Comparison of ENCODE assay signal across 18 cellular contexts in genomic region chr2:163665817-163666216, GRCh38.
DNase-seq lines count a peak whose midpoint lies in the region; ATAC-seq and TF ChIP-seq lines count a peak whose summit lies in the region.
"Had no signal": no experiment of that assay in that cellular context is flagged by ENCODE, and none has a peak within 500 bp of the region (broad histone marks: within the 10 kb centered on the region; RNA-seq: fewer than 3 reads in every experiment).

No MANE protein-coding gene starts in this region.

- peaks cover 11% of the 10 kb centered on the region for H3K9me3 Mint-ChIP-seq in activated CD4-positive, alpha-beta T cell treated with anti-CD3 and anti-CD28 coated beads for 36 hours (ENCODE audit: low read depth)
- H3K9me3 Mint-ChIP-seq: activated B cell treated with CpG ODN at 0.5 μM for 24 hours had no signal

- DNase-seq in RPMI7951 (ENCODE audit: low read depth) (peak; percentile 44), fibroblast of villous mesenchyme (ENCODE audit: low read depth) (peak; percentile 33), WERI-Rb-1 (no peak), anterior cingulate cortex (lab: John Stamatoyannopoulos, UW) (no peak)
- no peak for DNase-seq in activated CD4-positive, alpha-beta T cell treated with anti-CD3 and anti-CD28 coated beads for 36 hours
- DNase-seq: activated B cell treated with CpG ODN at 0.5 μM for 24 hours; activated CD8-positive, alpha-beta memory T cell treated with anti-CD3 and anti-CD28 coated beads for 24 hours; activated gamma-delta T cell treated with Interleukin-2 at 50 U/mL for 16 hours; DMS 273 treated with DMSO at 0.1 percent for 48 hours; dorsolateral prefrontal cortex; naive thymus-derived CD4-positive, alpha-beta T cell; NCI-H2029; NCI-H510A; PC-9; T-cell had no signal

- H3K4me3 ChIP-seq in ACC112 (ENCODE audit: low read depth, low read length) (peak overlapping the region; percentile 26; the same call in 1 of the 2 replicates), fibroblast of villous mesenchyme (ENCODE audit: low read depth, low read length) (no peak overlapping the region), WERI-Rb-1 (ENCODE audit: low read depth, low read length) (no peak overlapping the region)
- H3K4me3 ChIP-seq: dorsolateral prefrontal cortex, PC-9 had no signal

- H3K27me3 ChIP-seq in ACC112 (ENCODE audit: insufficient read depth, low read length) (no peaks in the 10 kb centered on the region), WERI-Rb-1 (ENCODE audit: insufficient read depth, low read depth, severe bottlenecking) (no peaks in the 10 kb centered on the region)
- H3K27me3 ChIP-seq: dorsolateral prefrontal cortex had no signal

- no peaks in the 10 kb centered on the region for H3K36me3 Mint-ChIP-seq in activated CD4-positive, alpha-beta T cell treated with anti-CD3 and anti-CD28 coated beads for 36 hours (ENCODE audit: low read depth)
- H3K36me3 Mint-ChIP-seq: naive thymus-derived CD4-positive, alpha-beta T cell; T-cell had no signal

- H3K4me1 Mint-ChIP-seq in activated CD4-positive, alpha-beta T cell treated with anti-CD3 and anti-CD28 coated beads for 36 hours, result no peaks in the 10 kb centered on the region
- H3K4me1 Mint-ChIP-seq: activated B cell treated with CpG ODN at 0.5 μM for 24 hours, T-cell had no signal

- peak overlapping the region; percentile 82 for H3K27ac ChIP-seq in ACC112 (ENCODE audit: low read depth, low read length)
- H3K27ac ChIP-seq in WERI-Rb-1, result no peak overlapping the region
- H3K27ac ChIP-seq: dorsolateral prefrontal cortex, PC-9 had no signal

- ATAC-seq in GM18870 (IDR thresholded peaks at IDR 0.05; ENCODE audit: unreplicated experiment), result peak; percentile 42
- no peak for ATAC-seq in activated CD4-positive, alpha-beta T cell treated with anti-CD3 and anti-CD28 coated beads for 36 hours
- no peak for ATAC-seq in GM18873 (IDR thresholded peaks at IDR 0.05; ENCODE audit: low FRiP score, unreplicated experiment)
- ATAC-seq: naive thymus-derived CD4-positive, alpha-beta T cell; T-cell had no signal

- no peak overlapping the region for H3K27ac Mint-ChIP-seq in activated CD4-positive, alpha-beta T cell treated with anti-CD3 and anti-CD28 coated beads for 36 hours
- H3K27ac Mint-ChIP-seq: activated B cell treated with CpG ODN at 0.5 μM for 24 hours; naive thymus-derived CD4-positive, alpha-beta T cell; T-cell had no signal

- H3K9me3 ChIP-seq in WERI-Rb-1 (ENCODE audit: severe bottlenecking), result no peaks in the 10 kb centered on the region

- H3K79me2 ChIP-seq in ACC112 (ENCODE audit: control insufficient read depth, insufficient read depth, low read length, unreplicated experiment), result peaks cover 4% of the 10 kb centered on the region

- no peak overlapping the region for H3K4me3 Mint-ChIP-seq in activated CD4-positive, alpha-beta T cell treated with anti-CD3 and anti-CD28 coated beads for 36 hours
- H3K4me3 Mint-ChIP-seq: activated B cell treated with CpG ODN at 0.5 μM for 24 hours; naive thymus-derived CD4-positive, alpha-beta T cell; T-cell had no signal

- CTCF ChIA-PET in activated CD4-positive, alpha-beta T cell treated with anti-CD3 and anti-CD28 coated beads for 36 hours (lab: Charles Lee), result interaction anchor here (0.7 kb wide), 2 partner anchors 19 to 83 kb away, joined by 3 read pairs; no protein-coding TSS in a partner anchor

- TF ChIP-seq CTCF in fibroblast of villous mesenchyme (IDR thresholded peaks at IDR 0.05; ENCODE audit: insufficient read depth, low read depth, low read length), result no peak
- no peak for TF ChIP-seq CTCF in WERI-Rb-1 (IDR thresholded peaks at IDR 0.05; ENCODE audit: low read depth, low read length)

- POLR2A ChIA-PET in activated CD4-positive, alpha-beta T cell treated with anti-CD3 and anti-CD28 coated beads for 36 hours (lab: Charles Lee), result no interaction called here

- H3K36me3 ChIP-seq in ACC112 (ENCODE audit: insufficient read depth, low read length) (no peaks in the 10 kb centered on the region), WERI-Rb-1 (no peaks in the 10 kb centered on the region)

- H2AFZ ChIP-seq in ACC112 (ENCODE audit: low read length, unreplicated experiment), result peak overlapping the region; percentile 51
- H2AFZ ChIP-seq: PC-9 had no signal

- no peaks in the 10 kb centered on the region for H3K27me3 Mint-ChIP-seq in activated CD4-positive, alpha-beta T cell treated with anti-CD3 and anti-CD28 coated beads for 36 hours
- H3K27me3 Mint-ChIP-seq: activated B cell treated with CpG ODN at 0.5 μM for 24 hours; naive thymus-derived CD4-positive, alpha-beta T cell; T-cell had no signal

- peaks cover 56% of the 10 kb centered on the region for H3K4me1 ChIP-seq in ACC112 (ENCODE audit: control insufficient read depth, insufficient read depth, low read length, unreplicated experiment)

- intact Hi-C loops in activated CD4-positive, alpha-beta T cell treated with anti-CD3 and anti-CD28 coated beads for 36 hours (cut with DNase I, micrococcal nuclease), result no loop called here

Comparison
In these comparisons a context has a peak if more than half of its experiments do, and no peak if none do; other contexts are left out.
1. DNase-seq: peak in RPMI7951 (single experiment) and fibroblast of villous mesenchyme (single experiment); none in activated CD4-positive, alpha-beta T cell treated with anti-CD3 and anti-CD28 coated beads for 36 hours (single experiment), WERI-Rb-1 (single experiment) and anterior cingulate cortex (0 of 58).